Comparison of ENCODE assay signal across 8 cellular contexts in the genomic region with DNA sequence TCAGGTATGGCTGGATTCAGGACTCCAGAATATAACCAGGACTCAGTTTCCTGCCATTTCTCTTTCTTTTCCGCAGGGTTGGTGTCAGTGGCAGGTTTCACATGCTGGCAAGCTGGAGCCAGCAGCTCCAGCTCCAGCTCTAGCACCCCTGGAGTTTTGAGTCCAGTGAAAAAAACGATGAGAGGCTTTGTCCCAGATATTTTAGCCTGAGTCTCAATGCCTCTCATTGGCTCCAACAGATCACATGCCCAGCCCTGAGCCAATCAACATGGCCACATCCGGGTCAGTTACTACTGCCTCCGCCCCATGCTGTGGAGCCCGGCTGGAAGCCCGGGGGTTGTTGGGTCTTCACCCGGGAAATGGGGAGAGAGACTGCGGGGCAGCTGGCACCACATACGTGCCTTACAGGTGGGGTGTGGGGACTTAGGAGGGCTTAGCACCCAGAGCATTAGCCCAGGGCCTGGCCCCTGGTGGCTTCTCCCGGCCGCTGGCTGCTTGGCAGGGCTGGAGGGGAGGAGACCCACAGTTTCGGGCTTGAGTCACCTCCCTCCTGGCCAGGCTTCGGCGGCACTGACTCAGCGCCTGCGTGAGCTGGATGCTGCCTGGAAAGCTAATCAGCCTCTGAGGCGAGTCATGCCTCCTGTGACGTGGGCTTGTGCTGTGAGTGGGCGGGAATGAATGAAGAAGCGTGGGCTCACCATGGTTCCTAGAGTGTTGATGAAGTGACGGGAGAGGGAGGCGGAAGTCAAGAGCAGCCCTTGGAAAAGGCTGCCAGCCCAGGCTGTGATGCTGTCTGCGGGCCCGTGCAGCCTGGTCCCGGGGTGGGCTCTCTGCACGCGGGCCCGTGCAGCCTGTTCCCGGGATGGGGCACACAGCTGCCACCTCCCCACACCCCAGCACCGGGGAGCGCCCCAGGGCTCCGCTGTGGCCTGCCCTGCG.
DNase-seq lines count a peak whose midpoint lies in the region; ATAC-seq and FAIRE-seq lines count a peak whose summit lies in the region.

No MANE protein-coding gene starts in this region.

- DNase-seq in GM04504 (ENCODE audit: low read depth) (peak; percentile 99), HuH-7.5 (ENCODE audit: low spot score) (peak; percentile 84), OCI-M1 (lab: John Stamatoyannopoulos, UW) (peak; percentile 97), activated T-cell treated with anti-CD3 and anti-CD28 coated beads for 4 hours (peak; percentile 73), midbrain (lab: John Stamatoyannopoulos, UW) (peak; percentile 96)
- peak; percentile 35 for DNase-seq in stimulated activated CD8-positive, alpha-beta memory T cell treated with anti-CD3 and anti-CD28 coated beads, Interleukin-15, amount 100 ng/mL, for 1 hour (ENCODE audit: low read depth)

- FAIRE-seq in endometrium (lab: Jason Lieb, UNC), result peak; percentile 43

- no peak for ATAC-seq in GM18858 (IDR thresholded peaks at IDR 0.05; ENCODE audit: unreplicated experiment)

Comparison
In these comparisons a context has a peak if more than half of its experiments do, and no peak if none do; other contexts are left out.
1. DNase-seq: peak in every context shown above with its lines; median percentile 99 in GM04504; 97 in OCI-M1; 96 in midbrain; 84 in HuH-7.5; 73 in activated T-cell treated with anti-CD3 and anti-CD28 coated beads for 4 hours; 35 in stimulated activated CD8-positive, alpha-beta memory T cell treated with anti-CD3 and anti-CD28 coated beads, Interleukin-15, amount 100 ng/mL, for 1 hour.